In the genomic region with DNA sequence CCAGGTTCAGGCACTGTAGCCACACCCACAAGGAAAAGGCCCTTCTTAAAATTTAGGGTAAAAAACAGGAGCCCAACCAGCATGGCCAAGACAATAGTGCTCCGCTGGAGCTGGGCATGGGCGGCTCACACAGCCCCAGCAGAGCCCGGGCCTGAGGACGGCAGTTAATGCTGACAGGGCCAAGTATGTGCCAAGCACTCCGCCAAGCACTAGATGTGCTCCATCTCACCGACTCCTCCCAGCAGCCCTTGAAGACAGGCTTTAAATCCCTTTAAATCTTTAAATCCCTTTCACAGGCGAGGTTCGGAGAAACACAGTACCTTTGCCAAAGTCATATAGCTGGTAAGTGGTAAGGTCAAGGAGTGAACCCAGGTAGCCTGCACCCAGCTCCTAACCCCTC, we compare ENCODE assay signal across 26 cellular contexts. TPM values are rescaled to one million over a fixed set of nuclear protein-coding genes. Genes with fewer than 3 reads are reported as not detected.
DNase-seq lines count a peak whose midpoint lies in the region; ATAC-seq and TF ChIP-seq lines count a peak whose summit lies in the region.
"Had no signal": no experiment of that assay in that cellular context is flagged by ENCODE, and none has a peak within 500 bp of the region (broad histone marks: within the 10 kb centered on the region; RNA-seq: fewer than 3 reads in every experiment).

No MANE protein-coding gene starts in this region.

- H3K36me3 ChIP-seq in esophagus squamous epithelium (peaks cover 17 to 86% (median 50%) of the 10 kb centered on the region in 3 donors), suprapubic skin (peaks cover 79% of the 10 kb centered on the region)

- no peaks in the 10 kb centered on the region for H3K9me3 ChIP-seq in esophagus squamous epithelium
- no peaks in the 10 kb centered on the region for H3K9me3 ChIP-seq in suprapubic skin
- H3K9me3 ChIP-seq: BLaER1, body of pancreas, Caco-2, prostate gland, testis, vagina had no signal

- H3K36me3 Mint-ChIP-seq in activated naive CD4-positive, alpha-beta T cell treated with anti-CD3 and anti-CD28 coated beads, Interleukin-2, amount 10 ng/mL, durations not matched to agents 7 days and 5 days = peaks cover 36% of the 10 kb centered on the region
- H3K36me3 Mint-ChIP-seq in IgD-negative memory B cell = peaks cover 2% of the 10 kb centered on the region
- H3K36me3 Mint-ChIP-seq in stimulated activated effector memory CD8-positive, alpha-beta T cell treated with anti-CD3 and anti-CD28 coated beads, Interleukin-12 subunit alpha, Interleukin-12 subunit beta, amount 100 ng/mL, for 72 hours = peaks cover 96% of the 10 kb centered on the region

- no peaks in the 10 kb centered on the region for H3K27me3 Mint-ChIP-seq in activated naive CD4-positive, alpha-beta T cell treated with anti-CD3 and anti-CD28 coated beads, Interleukin-2, amount 10 ng/mL, durations not matched to agents 7 days and 5 days
- H3K27me3 Mint-ChIP-seq in IgD-negative memory B cell = no peaks in the 10 kb centered on the region

- CTCF ChIA-PET in activated naive CD4-positive, alpha-beta T cell treated with anti-CD3 and anti-CD28 coated beads, Interleukin-2, amount 10 ng/mL, durations not matched to agents 7 days and 5 days (lab: Charles Lee) = interaction anchor here (1.4 kb wide), 1 partner anchor 9 kb away, joined by 5 read pairs; no protein-coding TSS in a partner anchor

- H3K4me3 ChIP-seq in esophagus squamous epithelium = no peak overlapping the region
- H3K4me3 ChIP-seq in suprapubic skin = no peak overlapping the region
- H3K4me3 ChIP-seq: BLaER1, body of pancreas, GM12878, lung, prostate gland, smooth muscle cell, testis, vagina had no signal

- H3K27me3 ChIP-seq in esophagus squamous epithelium (no peaks in the 10 kb centered on the region), suprapubic skin (no peaks in the 10 kb centered on the region)
- H3K27me3 ChIP-seq: BLaER1, body of pancreas, testis, vagina had no signal

- H3K4me3 Mint-ChIP-seq in activated naive CD4-positive, alpha-beta T cell treated with anti-CD3 and anti-CD28 coated beads, Interleukin-2, amount 10 ng/mL, durations not matched to agents 7 days and 5 days = no peak overlapping the region
- H3K4me3 Mint-ChIP-seq in IgD-negative memory B cell = peak overlapping the region in 1 of 4 donors; percentile 60
- H3K4me3 Mint-ChIP-seq in stimulated activated effector memory CD8-positive, alpha-beta T cell treated with anti-CD3 and anti-CD28 coated beads, Interleukin-12 subunit alpha, Interleukin-12 subunit beta, amount 100 ng/mL, for 72 hours = no peak overlapping the region

- H3K27ac ChIP-seq in esophagus squamous epithelium (peak overlapping the region; percentile 54 to 80 (median 64)), suprapubic skin (no peak overlapping the region)
- H3K27ac ChIP-seq: BLaER1, body of pancreas, prostate gland, testis, vagina had no signal

- TF ChIP-seq EP300 in suprapubic skin (IDR thresholded peaks at IDR 0.05) = no peak

- H3K27ac Mint-ChIP-seq in activated naive CD4-positive, alpha-beta T cell treated with anti-CD3 and anti-CD28 coated beads, Interleukin-2, amount 10 ng/mL, durations not matched to agents 7 days and 5 days = peak overlapping the region; percentile 17
- H3K27ac Mint-ChIP-seq in IgD-negative memory B cell = peak overlapping the region; percentile 31 to 62 (median 58)
- H3K27ac Mint-ChIP-seq in stimulated activated effector memory CD8-positive, alpha-beta T cell treated with anti-CD3 and anti-CD28 coated beads, Interleukin-12 subunit alpha, Interleukin-12 subunit beta, amount 100 ng/mL, for 72 hours = peak overlapping the region; percentile 74

- WGBS in esophagus squamous epithelium, 2 donors = 27% methylated on average over 7 to 8 of the region's 8 CpGs
- 56% methylated on average over 8 of the region's 8 CpGs for WGBS in suprapubic skin

- H3K4me1 ChIP-seq in esophagus squamous epithelium (peaks cover 38 to 58% (median 39%) of the 10 kb centered on the region in 3 donors), suprapubic skin (peaks cover 16% of the 10 kb centered on the region)
- H3K4me1 ChIP-seq: Caco-2 had no signal

- no peak for ATAC-seq in stimulated activated effector memory CD8-positive, alpha-beta T cell treated with anti-CD3 and anti-CD28 coated beads, Interleukin-12 subunit alpha, Interleukin-12 subunit beta, amount 100 ng/mL, for 72 hours
- no peak for ATAC-seq in HG03159 (IDR thresholded peaks at IDR 0.05; ENCODE audit: unreplicated experiment)
- ATAC-seq: body of pancreas, GM12878, HCT116, SK-N-SH treated with all-trans-retinoic acid at 6 μM for 48 hours had no signal

- TF ChIP-seq CTCF in esophagus squamous epithelium (IDR thresholded peaks at IDR 0.05) = no peak
- no peak for TF ChIP-seq CTCF in suprapubic skin (IDR thresholded peaks at IDR 0.05)

- no peak for TF ChIP-seq POLR2A in esophagus squamous epithelium (IDR thresholded peaks at IDR 0.05)
- TF ChIP-seq POLR2A in suprapubic skin (IDR thresholded peaks at IDR 0.05) = no peak

- intact Hi-C loops in esophagus squamous epithelium (cut with DNase I) = loop anchor here (10.0 kb wide), 1 partner anchor 183 kb away; a partner anchor contains a TSS

- peaks cover 48% of the 10 kb centered on the region for H3K4me1 Mint-ChIP-seq in activated naive CD4-positive, alpha-beta T cell treated with anti-CD3 and anti-CD28 coated beads, Interleukin-2, amount 10 ng/mL, durations not matched to agents 7 days and 5 days
- peaks cover 6 to 17% (median 11%) of the 10 kb centered on the region in 3 donors for H3K4me1 Mint-ChIP-seq in IgD-negative memory B cell
- H3K4me1 Mint-ChIP-seq in stimulated activated effector memory CD8-positive, alpha-beta T cell treated with anti-CD3 and anti-CD28 coated beads, Interleukin-12 subunit alpha, Interleukin-12 subunit beta, amount 100 ng/mL, for 72 hours = peaks cover 38% of the 10 kb centered on the region

- no peak for DNase-seq in activated naive CD4-positive, alpha-beta T cell treated with anti-CD3 and anti-CD28 coated beads, Interleukin-2, amount 10 ng/mL, durations not matched to agents 7 days and 5 days
- no peak for DNase-seq in activated naive CD4-positive, alpha-beta T cell (lab: John Stamatoyannopoulos, UW)
- DNase-seq in esophagus squamous epithelium (lab: John Stamatoyannopoulos, UW) = no peak
- no peak for DNase-seq in stimulated activated effector memory CD8-positive, alpha-beta T cell treated with anti-CD3 and anti-CD28 coated beads, Interleukin-12 subunit alpha, Interleukin-12 subunit beta, amount 100 ng/mL, for 72 hours (ENCODE audit: low spot score in 2 of 2)
- DNase-seq in suprapubic skin (ENCODE audit: low spot score in 2 of 2) = no peak
- no peak for DNase-seq in stimulated activated CD4-positive, alpha-beta T cell treated with anti-CD3 and anti-CD28 coated beads, Interleukin-2, amount 100 ng/mL, for 48 hours
- DNase-seq: activated CD4-positive, alpha-beta T cell treated with anti-CD3 and anti-CD28 coated beads, Interleukin-2, amount 50 U/mL, for 1 hour; activated effector memory CD4-positive, alpha-beta T cell treated with Interleukin-2 at 50 U/mL for 16 hours; body of pancreas; Caco-2; effector CD4-positive, alpha-beta T cell; NCI-H1694 treated with DMSO at 0.1 percent for 48 hours; NCI-H69; stimulated activated CD4-positive, alpha-beta T cell treated with anti-CD3 and anti-CD28 coated beads, Interleukin-2, amount 100 ng/mL, for 24 hours; T-helper 2 cell; testis had no signal

- H3K9me3 Mint-ChIP-seq in activated naive CD4-positive, alpha-beta T cell treated with anti-CD3 and anti-CD28 coated beads, Interleukin-2, amount 10 ng/mL, durations not matched to agents 7 days and 5 days = no peaks in the 10 kb centered on the region
- H3K9me3 Mint-ChIP-seq in IgD-negative memory B cell = no peaks in the 10 kb centered on the region
- H3K9me3 Mint-ChIP-seq in stimulated activated effector memory CD8-positive, alpha-beta T cell treated with anti-CD3 and anti-CD28 coated beads, Interleukin-12 subunit alpha, Interleukin-12 subunit beta, amount 100 ng/mL, for 72 hours = no peaks in the 10 kb centered on the region

RNA-seq across cellular contexts. Expression of a gene that starts 4.8 kb away (rescaled TPM):
- 98.6 TPM for polyA plus RNA-seq in IgD-negative memory B cell
- 100 to 1,000 TPM in 3 of 4 donors, 10 to 100 TPM in 1; 95.3 to 171 (median 119) TPM for total RNA-seq in esophagus squamous epithelium
- total RNA-seq in suprapubic skin = 100 to 1,000 TPM; 178 to 248 (median 201) TPM

RNA-seq across cellular contexts. Expression of a gene that starts 14.4 kb away (rescaled TPM):
- polyA plus RNA-seq in IgD-negative memory B cell = not detected
- total RNA-seq in esophagus squamous epithelium = 10 to 100 TPM; 55.9 to 95.7 (median 65.0) TPM
- 10 to 100 TPM; 42.5 to 59.3 (median 53.5) TPM for total RNA-seq in suprapubic skin

RNA-seq across cellular contexts. Expression of a gene that starts 42.9 kb away (rescaled TPM):
- 30.6 TPM for polyA plus RNA-seq in IgD-negative memory B cell
- 10 to 100 TPM; 25.7 to 65.8 (median 43.5) TPM for total RNA-seq in esophagus squamous epithelium
- 100 to 1,000 TPM in 1 of 4 donors, 10 to 100 TPM in 3; 53.4 to 193 (median 71.8) TPM for total RNA-seq in suprapubic skin

Comparison
In these comparisons a context has a peak if more than half of its experiments do, and no peak if none do; other contexts are left out.
1. H3K27ac Mint-ChIP-seq: peak in every context shown above with its lines; median percentile 74 in stimulated activated effector memory CD8-positive, alpha-beta T cell treated with anti-CD3 and anti-CD28 coated beads, Interleukin-12 subunit alpha, Interleukin-12 subunit beta, amount 100 ng/mL, for 72 hours; 58 in IgD-negative memory B cell; 17 in activated naive CD4-positive, alpha-beta T cell treated with anti-CD3 and anti-CD28 coated beads, Interleukin-2, amount 10 ng/mL, durations not matched to agents 7 days and 5 days.